Comparison of ENCODE assay signal across 1 cellular context in the genomic region with DNA sequence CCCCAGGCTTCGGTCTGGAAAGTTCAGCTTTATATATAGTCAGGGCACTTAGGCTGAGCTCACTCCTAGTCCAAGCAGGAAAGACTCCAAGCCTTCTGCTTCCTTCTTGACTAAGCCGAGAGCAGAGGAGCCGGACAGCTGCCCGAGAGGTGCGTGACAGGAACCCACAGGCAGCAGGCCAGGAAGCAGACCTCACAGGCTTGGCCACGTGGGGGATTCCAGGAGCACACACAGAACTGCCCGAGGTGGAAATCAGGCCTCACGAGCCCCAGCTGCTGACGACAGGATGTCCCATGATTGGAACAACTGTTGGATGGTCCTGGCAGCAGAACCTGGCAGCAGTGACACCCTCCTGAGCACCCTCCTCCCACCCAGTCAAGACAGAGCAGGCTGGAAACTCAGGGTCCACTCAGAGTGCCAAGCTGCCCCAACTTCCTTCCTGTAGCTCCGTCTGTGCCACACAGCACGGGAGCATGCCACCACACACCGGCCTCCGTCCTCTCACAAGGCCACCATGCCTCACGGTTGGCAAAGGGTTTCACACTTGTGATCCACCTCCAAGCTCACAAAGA.
TF ChIP-seq lines count a peak whose summit lies in the region.

No MANE protein-coding gene starts in this region.

TF ChIP-seq in WTC11, 78 proteins besides CTCF, POLR2A, EP300 and RAD21:
- TF ChIP-seq, protein P1, sequence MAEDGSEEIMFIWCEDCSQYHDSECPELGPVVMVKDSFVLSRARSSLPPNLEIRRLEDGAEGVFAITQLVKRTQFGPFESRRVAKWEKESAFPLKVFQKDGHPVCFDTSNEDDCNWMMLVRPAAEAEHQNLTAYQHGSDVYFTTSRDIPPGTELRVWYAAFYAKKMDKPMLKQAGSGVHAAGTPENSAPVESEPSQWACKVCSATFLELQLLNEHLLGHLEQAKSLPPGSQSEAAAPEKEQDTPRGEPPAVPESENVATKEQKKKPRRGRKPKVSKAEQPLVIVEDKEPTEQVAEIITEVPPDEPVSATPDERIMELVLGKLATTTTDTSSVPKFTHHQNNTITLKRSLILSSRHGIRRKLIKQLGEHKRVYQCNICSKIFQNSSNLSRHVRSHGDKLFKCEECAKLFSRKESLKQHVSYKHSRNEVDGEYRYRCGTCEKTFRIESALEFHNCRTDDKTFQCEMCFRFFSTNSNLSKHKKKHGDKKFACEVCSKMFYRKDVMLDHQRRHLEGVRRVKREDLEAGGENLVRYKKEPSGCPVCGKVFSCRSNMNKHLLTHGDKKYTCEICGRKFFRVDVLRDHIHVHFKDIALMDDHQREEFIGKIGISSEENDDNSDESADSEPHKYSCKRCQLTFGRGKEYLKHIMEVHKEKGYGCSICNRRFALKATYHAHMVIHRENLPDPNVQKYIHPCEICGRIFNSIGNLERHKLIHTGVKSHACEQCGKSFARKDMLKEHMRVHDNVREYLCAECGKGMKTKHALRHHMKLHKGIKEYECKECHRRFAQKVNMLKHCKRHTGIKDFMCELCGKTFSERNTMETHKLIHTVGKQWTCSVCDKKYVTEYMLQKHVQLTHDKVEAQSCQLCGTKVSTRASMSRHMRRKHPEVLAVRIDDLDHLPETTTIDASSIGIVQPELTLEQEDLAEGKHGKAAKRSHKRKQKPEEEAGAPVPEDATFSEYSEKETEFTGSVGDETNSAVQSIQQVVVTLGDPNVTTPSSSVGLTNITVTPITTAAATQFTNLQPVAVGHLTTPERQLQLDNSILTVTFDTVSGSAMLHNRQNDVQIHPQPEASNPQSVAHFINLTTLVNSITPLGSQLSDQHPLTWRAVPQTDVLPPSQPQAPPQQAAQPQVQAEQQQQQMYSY (CRISPR knock-in tag; IDR thresholded peaks at IDR 0.05) = no peak
- TF ChIP-seq TEAD1 (CRISPR knock-in tag; IDR thresholded peaks at IDR 0.05) (no peak), JAZF1 (CRISPR knock-in tag; IDR thresholded peaks at IDR 0.05) (no peak), ZNF416 (CRISPR knock-in tag; IDR thresholded peaks at IDR 0.05) (no peak), RORB (CRISPR knock-in tag; IDR thresholded peaks at IDR 0.05) (no peak)
